Comparison of ENCODE assay signal across 16 cellular contexts in genomic region chr10:18144928-18145327, GRCh38. TPM values are rescaled to one million over a fixed set of nuclear protein-coding genes. Genes with fewer than 3 reads are reported as not detected.
DNase-seq lines count a peak whose midpoint lies in the region; ATAC-seq and TF ChIP-seq lines count a peak whose summit lies in the region.
"Had no signal": no experiment of that assay in that cellular context is flagged by ENCODE, and none has a peak within 500 bp of the region (broad histone marks: within the 10 kb centered on the region; RNA-seq: fewer than 3 reads in every experiment).

No MANE protein-coding gene starts in this region.

- no peak overlapping the region for H3K27ac ChIP-seq in DND-41 (ENCODE audit: low read length)
- peak overlapping the region; percentile 76 for H3K27ac ChIP-seq in muscle layer of duodenum (ENCODE audit: low read length)

- H3K36me3 Mint-ChIP-seq in activated naive CD8-positive, alpha-beta T cell treated with anti-CD3 and anti-CD28 coated beads for 36 hours, result no peaks in the 10 kb centered on the region
- no peaks in the 10 kb centered on the region for H3K36me3 Mint-ChIP-seq in type B pancreatic cell
- H3K36me3 Mint-ChIP-seq: CD4-positive, CD25-positive, alpha-beta regulatory T cell; stimulated activated effector memory CD8-positive, alpha-beta T cell treated with anti-CD3 and anti-CD28 coated beads, Interleukin-12 subunit alpha, Interleukin-12 subunit beta, amount 100 ng/mL, for 72 hours had no signal

- H3K36me3 ChIP-seq in DND-41 (ENCODE audit: insufficient read depth, low read length), result no peaks in the 10 kb centered on the region
- no peaks in the 10 kb centered on the region for H3K36me3 ChIP-seq in muscle layer of duodenum (ENCODE audit: control insufficient read depth in 1 of 2, insufficient read depth in 2 of 2, low read length in 2 of 2)

- H4K20me1 ChIP-seq in DND-41 (ENCODE audit: insufficient read depth, low read length), result no peaks in the 10 kb centered on the region

- no peaks in the 10 kb centered on the region for H3K9me3 ChIP-seq in DND-41 (ENCODE audit: insufficient read depth, low read length, severe bottlenecking)
- H3K9me3 ChIP-seq in muscle layer of duodenum (ENCODE audit: control insufficient read depth in 1 of 2, low read length in 2 of 2), result no peaks in the 10 kb centered on the region

- H3K27me3 ChIP-seq in DND-41 (ENCODE audit: insufficient read depth, low read length, poor library complexity) (no peaks in the 10 kb centered on the region), muscle layer of duodenum (ENCODE audit: low read depth, low read length) (no peaks in the 10 kb centered on the region)

- H3K4me1 Mint-ChIP-seq in activated naive CD8-positive, alpha-beta T cell treated with anti-CD3 and anti-CD28 coated beads for 36 hours, result peaks cover 2% of the 10 kb centered on the region
- H3K4me1 Mint-ChIP-seq in type B pancreatic cell (ENCODE audit: unreplicated experiment), result peaks cover 23% of the 10 kb centered on the region
- H3K4me1 Mint-ChIP-seq: stimulated activated effector memory CD8-positive, alpha-beta T cell treated with anti-CD3 and anti-CD28 coated beads, Interleukin-12 subunit alpha, Interleukin-12 subunit beta, amount 100 ng/mL, for 72 hours had no signal

- H3K27ac Mint-ChIP-seq in activated naive CD8-positive, alpha-beta T cell treated with anti-CD3 and anti-CD28 coated beads for 36 hours, result no peak overlapping the region
- H3K27ac Mint-ChIP-seq in type B pancreatic cell, result no peak overlapping the region
- H3K27ac Mint-ChIP-seq: CD4-positive, CD25-positive, alpha-beta regulatory T cell; nephron progenitor cell; stimulated activated effector memory CD8-positive, alpha-beta T cell treated with anti-CD3 and anti-CD28 coated beads, Interleukin-12 subunit alpha, Interleukin-12 subunit beta, amount 100 ng/mL, for 72 hours had no signal

- DNase-seq in DND-41 (no peak), NCI-H524 (lab: John Stamatoyannopoulos, UW) (peak; percentile 74 to 77), fibroblast of gingiva (ENCODE audit: low read depth) (peak; percentile 81), type B pancreatic cell (ENCODE audit: extremely low spot score, unreplicated experiment) (no peak)
- no peak for DNase-seq in activated naive CD8-positive, alpha-beta T cell treated with anti-CD3 and anti-CD28 coated beads for 36 hours
- DNase-seq: activated CD4-positive, alpha-beta T cell treated with anti-CD3 and anti-CD28 coated beads for 4 hours; activated gamma-delta T cell treated with Interleukin-2 at 50 U/mL for 16 hours; CD4-positive, CD25-positive, alpha-beta regulatory T cell; dorsolateral prefrontal cortex; NCI-H187 treated with DMSO at 0.1 percent for 48 hours; nephron progenitor cell had no signal

- H3K79me2 ChIP-seq in DND-41 (ENCODE audit: insufficient read depth, low read length), result no peaks in the 10 kb centered on the region

- H2AFZ ChIP-seq in DND-41 (ENCODE audit: low read depth, low read length), result no peak overlapping the region

- peak; percentile 42; the same call in 2 of the 3 replicates for ATAC-seq in DND-41 (ENCODE audit: insufficient read depth, low read depth)
- ATAC-seq in HG02884 (IDR thresholded peaks at IDR 0.05; ENCODE audit: unreplicated experiment), result no peak
- ATAC-seq in HG03139 (IDR thresholded peaks at IDR 0.05; ENCODE audit: unreplicated experiment), result no peak
- ATAC-seq: stimulated activated effector memory CD8-positive, alpha-beta T cell treated with anti-CD3 and anti-CD28 coated beads, Interleukin-12 subunit alpha, Interleukin-12 subunit beta, amount 100 ng/mL, for 72 hours had no signal

- H3K4me3 Mint-ChIP-seq in activated naive CD8-positive, alpha-beta T cell treated with anti-CD3 and anti-CD28 coated beads for 36 hours, result no peak overlapping the region
- H3K4me3 Mint-ChIP-seq in type B pancreatic cell, result no peak overlapping the region
- H3K4me3 Mint-ChIP-seq: CD4-positive, CD25-positive, alpha-beta regulatory T cell; nephron progenitor cell; stimulated activated effector memory CD8-positive, alpha-beta T cell treated with anti-CD3 and anti-CD28 coated beads, Interleukin-12 subunit alpha, Interleukin-12 subunit beta, amount 100 ng/mL, for 72 hours had no signal

- peaks cover 24% of the 10 kb centered on the region for H3K27me3 Mint-ChIP-seq in activated naive CD8-positive, alpha-beta T cell treated with anti-CD3 and anti-CD28 coated beads for 36 hours
- peaks cover 39% of the 10 kb centered on the region for H3K27me3 Mint-ChIP-seq in type B pancreatic cell

- H3K9ac ChIP-seq in DND-41 (ENCODE audit: low read depth, low read length), result no peak overlapping the region

- H3K4me3 ChIP-seq in DND-41 (ENCODE audit: low read depth in 1 of 2, low read length in 2 of 2) (no peak overlapping the region), muscle layer of duodenum (ENCODE audit: low read depth in 1 of 2, low read length in 2 of 2) (no peak overlapping the region)
- H3K4me3 ChIP-seq: dorsolateral prefrontal cortex had no signal

- TF ChIP-seq CTCF in DND-41 (IDR thresholded peaks at IDR 0.05; ENCODE audit: borderline replicate concordance, extremely low read depth, low read length, poor library complexity, severe bottlenecking) (no peak), type B pancreatic cell (conservative IDR thresholded peaks at IDR 0.05) (no peak)

- no peak overlapping the region for H3K4me2 ChIP-seq in DND-41 (ENCODE audit: insufficient read depth, low read length)

- no peaks in the 10 kb centered on the region for H3K4me1 ChIP-seq in DND-41 (ENCODE audit: insufficient read depth, low read length)
- H3K4me1 ChIP-seq in muscle layer of duodenum (ENCODE audit: control insufficient read depth in 1 of 2, insufficient read depth in 2 of 2, low read length in 2 of 2), result peaks cover 0 to 19% of the 10 kb centered on the region in 2 donors

- H3K9me3 Mint-ChIP-seq in activated naive CD8-positive, alpha-beta T cell treated with anti-CD3 and anti-CD28 coated beads for 36 hours, result no peaks in the 10 kb centered on the region
- H3K9me3 Mint-ChIP-seq in type B pancreatic cell, result no peaks in the 10 kb centered on the region
- H3K9me3 Mint-ChIP-seq: CD4-positive, CD25-positive, alpha-beta regulatory T cell; nephron progenitor cell; stimulated activated effector memory CD8-positive, alpha-beta T cell treated with anti-CD3 and anti-CD28 coated beads, Interleukin-12 subunit alpha, Interleukin-12 subunit beta, amount 100 ng/mL, for 72 hours had no signal

RNA-seq across cellular contexts. Expression of gene CACNB2, which starts 4.7 kb away (rescaled TPM):
- total RNA-seq in activated naive CD8-positive, alpha-beta T cell treated with anti-CD3 and anti-CD28 coated beads for 36 hours, result not detected
- 4.9 and 7.6 TPM in 2 replicates for total RNA-seq in type B pancreatic cell (ENCODE audit: low replicate concordance)
- total RNA-seq: HT-29 had no signal

Comparison
In these comparisons a context has a peak if more than half of its experiments do, and no peak if none do; other contexts are left out.
1. DNase-seq: peak in NCI-H524 (2 of 2) and fibroblast of gingiva (single experiment); none in DND-41 (single experiment), activated naive CD8-positive, alpha-beta T cell treated with anti-CD3 and anti-CD28 coated beads for 36 hours (single experiment) and type B pancreatic cell (single experiment).